In genomic region chr19:39196860-39197562, GRCh38 we compare ENCODE assay signal across 12 cellular contexts. TPM values are rescaled to one million over a fixed set of nuclear protein-coding genes. Genes with fewer than 3 reads are reported as not detected.
DNase-seq lines count a peak whose midpoint lies in the region; ATAC-seq and TF ChIP-seq lines count a peak whose summit lies in the region.
"Had no signal": no experiment of that assay in that cellular context is flagged by ENCODE, and none has a peak within 500 bp of the region (broad histone marks: within the 10 kb centered on the region; RNA-seq: fewer than 3 reads in every experiment).

A gene with protein sequence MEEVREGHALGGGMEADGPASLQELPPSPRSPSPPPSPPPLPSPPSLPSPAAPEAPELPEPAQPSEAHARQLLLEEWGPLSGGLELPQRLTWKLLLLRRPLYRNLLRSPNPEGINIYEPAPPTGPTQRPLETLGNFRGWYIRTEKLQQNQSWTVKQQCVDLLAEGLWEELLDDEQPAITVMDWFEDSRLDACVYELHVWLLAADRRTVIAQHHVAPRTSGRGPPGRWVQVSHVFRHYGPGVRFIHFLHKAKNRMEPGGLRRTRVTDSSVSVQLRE (plus strand): TSS chr19:39196964. CDS start chr19:39196983, 19 bp downstream.

- H3K27me3 Mint-ChIP-seq in activated T-cell treated with anti-CD3 and anti-CD28 coated beads, Interleukin-2, amount 50 U/mL, for 72 hours (ENCODE audit: low read depth), result peaks cover 80% of the 10 kb centered on the region

- peaks cover 25% of the 10 kb centered on the region for H3K4me1 Mint-ChIP-seq in activated T-cell treated with anti-CD3 and anti-CD28 coated beads, Interleukin-2, amount 50 U/mL, for 72 hours (ENCODE audit: low read depth)

- H3K36me3 Mint-ChIP-seq in activated T-cell treated with anti-CD3 and anti-CD28 coated beads, Interleukin-2, amount 50 U/mL, for 72 hours (ENCODE audit: insufficient read depth in 2 of 2), result peaks cover 0 to 2% of the 10 kb centered on the region in 2 donors

- H3K4me3 Mint-ChIP-seq in activated T-cell treated with anti-CD3 and anti-CD28 coated beads, Interleukin-2, amount 50 U/mL, for 72 hours, result peak within 1 kb of the TSS; percentile 58 to 66

- H3K9me3 Mint-ChIP-seq in activated T-cell treated with anti-CD3 and anti-CD28 coated beads, Interleukin-2, amount 50 U/mL, for 72 hours, result no peaks in the 10 kb centered on the region

- peak; percentile 21 to 25 for ATAC-seq in activated T-cell treated with anti-CD3 and anti-CD28 coated beads, Interleukin-2, amount 50 U/mL, for 72 hours (replicated peaks in 1 of 2)
- ATAC-seq in GM18858 (IDR thresholded peaks at IDR 0.05; ENCODE audit: unreplicated experiment), result no peak

- H3K27ac Mint-ChIP-seq in activated T-cell treated with anti-CD3 and anti-CD28 coated beads, Interleukin-2, amount 50 U/mL, for 72 hours, result no peak within 1 kb of the TSS

- DNase-seq in stimulated activated CD4-positive, alpha-beta T cell treated with anti-CD3 and anti-CD28 coated beads, Interleukin-15, amount 100 ng/mL, for 24 hours, result peak; percentile 12
- no peak for DNase-seq in stimulated activated CD4-positive, alpha-beta T cell treated with anti-CD3 and anti-CD28 coated beads, Interleukin-2, amount 100 ng/mL, for 24 hours
- DNase-seq in activated T-cell treated with anti-CD3 and anti-CD28 coated beads, Interleukin-2, amount 50 U/mL, for 72 hours, result peak; percentile 10 to 12
- DNase-seq in iPS-NIHi7 (ENCODE audit: extremely low spot score), result peak; percentile 50
- no peak for DNase-seq in ureter (ENCODE audit: low spot score)
- DNase-seq in GM20000 (ENCODE audit: low spot score), result no peak
- DNase-seq in activated CD4-positive, CD25-positive, alpha-beta regulatory T cell (lab: John Stamatoyannopoulos, UW), result no peak
- DNase-seq: EL, head of caudate nucleus, NCI-H526 treated with DMSO at 0.1 percent for 48 hours had no signal

- no peak for TF ChIP-seq CTCF in GM20000 (IDR thresholded peaks at IDR 0.05; ENCODE audit: extremely low read depth, missing control alignments)

RNA-seq across cellular contexts. Expression of the gene that starts here (rescaled TPM):
- total RNA-seq in activated T-cell treated with anti-CD3 and anti-CD28 coated beads, Interleukin-2, amount 50 U/mL, for 72 hours, result not detected
- total RNA-seq in ureter, result 18.4 TPM
- total RNA-seq: pulmonary artery endothelial cell had no signal

Comparison
In these comparisons a context has a peak if more than half of its experiments do, and no peak if none do; other contexts are left out.
1. RNA of the gene that starts here (total RNA-seq): 18.4 TPM in ureter (single experiment); not detected in activated T-cell treated with anti-CD3 and anti-CD28 coated beads, Interleukin-2, amount 50 U/mL, for 72 hours; every median in the first group is over 10 times any median in the second.
2. DNase-seq: peak in stimulated activated CD4-positive, alpha-beta T cell treated with anti-CD3 and anti-CD28 coated beads, Interleukin-15, amount 100 ng/mL, for 24 hours (single experiment) and iPS-NIHi7 (single experiment); none in stimulated activated CD4-positive, alpha-beta T cell treated with anti-CD3 and anti-CD28 coated beads, Interleukin-2, amount 100 ng/mL, for 24 hours (0 of 2), ureter (single experiment), GM20000 (single experiment) and activated CD4-positive, CD25-positive, alpha-beta regulatory T cell (0 of 4).
3. Peak in DNase-seq and ATAC-seq in activated T-cell treated with anti-CD3 and anti-CD28 coated beads, Interleukin-2, amount 50 U/mL, for 72 hours; RNA of the gene not detected or under 1 TPM.